ENCODE assay signal across 20 cellular contexts in genomic region chr4:3729188-3729884, GRCh38. TPM values are rescaled to one million over a fixed set of nuclear protein-coding genes. Genes with fewer than 3 reads are reported as not detected.
DNase-seq lines count a peak whose midpoint lies in the region; ATAC-seq and TF ChIP-seq lines count a peak whose summit lies in the region.
"Had no signal": no experiment of that assay in that cellular context is flagged by ENCODE, and none has a peak within 500 bp of the region (broad histone marks: within the 10 kb centered on the region; RNA-seq: fewer than 3 reads in every experiment).

No MANE protein-coding gene starts in this region.

- H2BK12ac ChIP-seq in mesenchymal stem cell (ENCODE audit: low read length in 2 of 2): no peak overlapping the region

- H4K8ac ChIP-seq in mesenchymal stem cell (ENCODE audit: low read length): no peak overlapping the region

- no peak overlapping the region for H4K91ac ChIP-seq in mesenchymal stem cell (ENCODE audit: low read length)

- H3K23ac ChIP-seq in mesenchymal stem cell (ENCODE audit: low read length in 2 of 2): no peak overlapping the region

- H2AK5ac ChIP-seq in mesenchymal stem cell (ENCODE audit: low read length, severe bottlenecking): no peak overlapping the region

- H3K27me3 ChIP-seq in right atrium auricular region (no peaks in the 10 kb centered on the region), dorsolateral prefrontal cortex (peaks cover 0 to 42% (median 18%) of the 10 kb centered on the region in 45 donors), mesenchymal stem cell (ENCODE audit: control insufficient read depth in 1 of 2, insufficient read depth in 1 of 2, low read length in 2 of 2) (peaks cover 42 to 75% of the 10 kb centered on the region in 2 experiments)

- H3K4me3 ChIP-seq in right atrium auricular region (no peak overlapping the region), fibroblast of mammary gland (ENCODE audit: control insufficient read depth, low read depth, low read length) (no peak overlapping the region), dorsolateral prefrontal cortex (no peak overlapping the region), mesenchymal stem cell (ENCODE audit: insufficient read depth in 1 of 2, low read depth in 1 of 2, low read length in 2 of 2) (no peak overlapping the region)
- H3K4me3 ChIP-seq: body of pancreas, upper lobe of right lung had no signal

- WGBS in mesenchymal stem cell: 70% methylated on average over 11 of the region's 11 CpGs

- no peak overlapping the region for H3K4me2 ChIP-seq in mesenchymal stem cell (ENCODE audit: low read length, poor library complexity, severe bottlenecking)

- no peak overlapping the region for H3K9ac ChIP-seq in mesenchymal stem cell (ENCODE audit: low read length)

- DNase-seq in left ventricle myocardium superior: no peak
- no peak for DNase-seq in right atrium auricular region (ENCODE audit: low spot score)
- peak; percentile 43 for DNase-seq in M059J (ENCODE audit: low read depth)
- peak; percentile 14 for DNase-seq in fibroblast of mammary gland (ENCODE audit: low read depth)
- DNase-seq in dorsolateral prefrontal cortex: no peak
- no peak for DNase-seq in mesenchymal stem cell
- no peak for DNase-seq in stimulated activated CD8-positive, alpha-beta memory T cell treated with anti-CD3 and anti-CD28 coated beads, Interleukin-4, amount 100 ng/mL, for 48 hours
- DNase-seq: activated CD4-positive, CD25-positive, alpha-beta regulatory T cell treated with anti-CD3 and anti-CD28 coated beads, Interleukin-2, amount 50 U/mL, for 72 hours; activated naive CD4-positive, alpha-beta T cell; body of pancreas; cortex of kidney; head of caudate nucleus; naive thymus-derived CD8-positive, alpha-beta T cell; NCI-H1105; SIG-M5; stimulated activated naive CD4-positive, alpha-beta T cell treated with Interleukin-2 at 50 U/mL for 16 hours; upper lobe of right lung had no signal

- no peak overlapping the region for H3K18ac ChIP-seq in mesenchymal stem cell (ENCODE audit: low read depth in 1 of 2, low read length in 2 of 2)

- no peaks in the 10 kb centered on the region for H3K79me1 ChIP-seq in mesenchymal stem cell (replicated peaks; ENCODE audit: low read length, poor library complexity, severe bottlenecking)

- H3K14ac ChIP-seq in mesenchymal stem cell (ENCODE audit: low read length in 2 of 2): no peak overlapping the region

- H3K36me3 ChIP-seq in right atrium auricular region (no peaks in the 10 kb centered on the region), mesenchymal stem cell (ENCODE audit: control insufficient read depth in 1 of 2, insufficient read depth in 2 of 2, low read depth in 1 of 2, low read length in 2 of 2) (no peaks in the 10 kb centered on the region)
- H3K36me3 ChIP-seq: upper lobe of right lung had no signal

- TF ChIP-seq CTCF in right atrium auricular region (IDR thresholded peaks at IDR 0.05) (no peak), fibroblast of mammary gland (conservative IDR thresholded peaks at IDR 0.05; ENCODE audit: control insufficient read depth, insufficient read depth, low read depth, low read length) (no peak), dorsolateral prefrontal cortex (IDR thresholded peaks at IDR 0.05 in 54 of 56, conservative IDR thresholded peaks at IDR 0.05 in 2 of 56; ENCODE audit: low read depth in 1 of 56, partially characterized antibody in 56 of 56) (no peak)

- no peak overlapping the region for H2BK120ac ChIP-seq in mesenchymal stem cell (ENCODE audit: low read depth, low read length)

- ATAC-seq in left ventricle myocardium superior (peak; percentile 40), GM19467 (IDR thresholded peaks at IDR 0.05; ENCODE audit: unreplicated experiment) (no peak)
- ATAC-seq: naive thymus-derived CD8-positive, alpha-beta T cell; upper lobe of right lung had no signal

- H3K4ac ChIP-seq in mesenchymal stem cell (ENCODE audit: low read depth in 1 of 2, low read length in 2 of 2): no peak overlapping the region

- no peak overlapping the region for H2BK15ac ChIP-seq in mesenchymal stem cell (ENCODE audit: low read depth, poor library complexity, severe bottlenecking)

- H3K4me1 ChIP-seq in right atrium auricular region (no peaks in the 10 kb centered on the region), mesenchymal stem cell (ENCODE audit: control insufficient read depth, insufficient read depth, low read depth, low read length) (peaks cover 9% of the 10 kb centered on the region)
- H3K4me1 ChIP-seq: upper lobe of right lung had no signal

- H3K9me3 ChIP-seq in right atrium auricular region: no peaks in the 10 kb centered on the region
- H3K9me3 ChIP-seq in mesenchymal stem cell (ENCODE audit: control insufficient read depth, low read length): no peaks in the 10 kb centered on the region
- H3K9me3 ChIP-seq: body of pancreas, upper lobe of right lung had no signal

- no peak overlapping the region for H2AFZ ChIP-seq in mesenchymal stem cell (ENCODE audit: low read depth, low read length)

- H2BK5ac ChIP-seq in mesenchymal stem cell (ENCODE audit: low read depth, low read length, poor library complexity, severe bottlenecking): no peak overlapping the region

- H3K27ac ChIP-seq in right atrium auricular region (no peak overlapping the region), dorsolateral prefrontal cortex (no peak overlapping the region), mesenchymal stem cell (ENCODE audit: low read length, poor library complexity, severe bottlenecking) (no peak overlapping the region)
- H3K27ac ChIP-seq: body of pancreas, epithelial cell of prostate, upper lobe of right lung had no signal

- intact Hi-C loops in left ventricle myocardium superior (cut with micrococcal nuclease): no loop called here
- intact Hi-C loops in dorsolateral prefrontal cortex (cut with DNase I): no loop called here

RNA-seq across cellular contexts. Expression of gene ADRA2C, which starts 36.8 kb away (rescaled TPM):
- 5.9 TPM for total RNA-seq in left ventricle myocardium superior
- 1 to 10 TPM; 2.6 to 3.1 TPM for total RNA-seq in right atrium auricular region
- not detected in 2 replicates for total RNA-seq in M059J (2014; rRNA removed; shearing (Covaris generic))
- 10 to 100 TPM in 9 of 120 experiments, 1 to 10 TPM in 111; 2.6 to 15.6 (median 6.4) TPM for total RNA-seq in dorsolateral prefrontal cortex
- polyA plus RNA-seq in mesenchymal stem cell (2013, experiment 1 of 2): 0.10 TPM
- polyA plus RNA-seq in mesenchymal stem cell (2013, experiment 2 of 2): 0.12 TPM
- total RNA-seq: naive thymus-derived CD8-positive, alpha-beta T cell had no signal
- polyA plus RNA-seq: IgD-negative memory B cell; naive thymus-derived CD8-positive, alpha-beta T cell had no signal

Comparison
In these comparisons a context has a peak if more than half of its experiments do, and no peak if none do; other contexts are left out.
1. DNase-seq: peak in M059J (single experiment) and fibroblast of mammary gland (single experiment); none in left ventricle myocardium superior (single experiment), right atrium auricular region (single experiment), dorsolateral prefrontal cortex (0 of 10), mesenchymal stem cell (single experiment) and stimulated activated CD8-positive, alpha-beta memory T cell treated with anti-CD3 and anti-CD28 coated beads, Interleukin-4, amount 100 ng/mL, for 48 hours (single experiment).